ENCODE assay signal across 9 cellular contexts in genomic region chr1:205668951-205669340, GRCh38. TPM values are rescaled to one million over a fixed set of nuclear protein-coding genes. Genes with fewer than 3 reads are reported as not detected.
DNase-seq lines count a peak whose midpoint lies in the region; ATAC-seq and TF ChIP-seq lines count a peak whose summit lies in the region.
"Had no signal": no experiment of that assay in that cellular context is flagged by ENCODE, and none has a peak within 500 bp of the region (broad histone marks: within the 10 kb centered on the region; RNA-seq: fewer than 3 reads in every experiment).

No MANE protein-coding gene starts in this region.

- H3K4me1 ChIP-seq in sigmoid colon = no peaks in the 10 kb centered on the region

- H3K9me3 Mint-ChIP-seq in stimulated activated naive B cell treated with anti-CD40 and anti-IgM and Interleukin-4, amounts not matched to agents 10 μg/mL and 1 μg/mL and 100 μg/mL, for 72 hours = no peaks in the 10 kb centered on the region
- H3K9me3 Mint-ChIP-seq in MCF 10A (ENCODE audit: unreplicated experiment) = no peaks in the 10 kb centered on the region
- H3K9me3 Mint-ChIP-seq: naive thymus-derived CD8-positive, alpha-beta T cell had no signal

- H3K27ac Mint-ChIP-seq in stimulated activated naive B cell treated with anti-CD40 and anti-IgM and Interleukin-4, amounts not matched to agents 10 μg/mL and 1 μg/mL and 100 μg/mL, for 72 hours = peak overlapping the region; percentile 95
- H3K27ac Mint-ChIP-seq in MCF 10A (ENCODE audit: low read depth, unreplicated experiment) = no peak overlapping the region

- TF ChIP-seq EP300 in sigmoid colon (IDR thresholded peaks at IDR 0.05) = no peak

- H3K27ac ChIP-seq in dorsolateral prefrontal cortex = peak overlapping the region in 57 of 59 donors; percentile 49 to 100 (median 91)
- no peak overlapping the region for H3K27ac ChIP-seq in sigmoid colon

- no peaks in the 10 kb centered on the region for H3K9me3 ChIP-seq in sigmoid colon

- 61 to 72% methylated on average over 5 of the region's 5 CpGs for WGBS in sigmoid colon, 2 donors

- BruUV-seq in MCF 10A (replicated peaks; lab: Mats Ljungman, UMichigan) = no TSS peak

- CTCF ChIA-PET in MCF 10A (lab: Yijun Ruan, JAX) = interaction anchor here (0.5 to 13.9 kb wide), 11 partner anchors 9 to 1513 kb away, joined by 3 to 592 read pairs (median 4); no protein-coding TSS in a partner anchor

- no peaks in the 10 kb centered on the region for H3K36me3 ChIP-seq in sigmoid colon

- intact Hi-C loops in dorsolateral prefrontal cortex (cut with DNase I) (loop anchor here in 1 of 2 donors (10.0 kb wide), 1 partner anchor 306 kb away; no protein-coding TSS in a partner anchor), MCF 10A (cut with micrococcal nuclease) (no loop called here), sigmoid colon (cut with DNase I) (no loop called here)

- no peak for TF ChIP-seq POLR2A in sigmoid colon (IDR thresholded peaks at IDR 0.05)

- H3K4me1 Mint-ChIP-seq in stimulated activated naive B cell treated with anti-CD40 and anti-IgM and Interleukin-4, amounts not matched to agents 10 μg/mL and 1 μg/mL and 100 μg/mL, for 72 hours = peaks cover 64 to 93% of the 10 kb centered on the region in 2 donors
- H3K4me1 Mint-ChIP-seq in MCF 10A (ENCODE audit: insufficient read depth, unreplicated experiment) = peaks cover 28% of the 10 kb centered on the region

- H3K4me3 Mint-ChIP-seq in stimulated activated naive B cell treated with anti-CD40 and anti-IgM and Interleukin-4, amounts not matched to agents 10 μg/mL and 1 μg/mL and 100 μg/mL, for 72 hours = peak overlapping the region; percentile 55 to 79
- H3K4me3 Mint-ChIP-seq in MCF 10A (ENCODE audit: unreplicated experiment) = no peak overlapping the region

- POLR2A ChIA-PET in MCF 10A (lab: Yijun Ruan, JAX) = interaction anchor here (0.8 to 1.6 kb wide), 3 partner anchors 20 to 42 kb away, joined by 3 to 5 read pairs (median 4); no protein-coding TSS in a partner anchor

- ATAC-seq in HG03432 (IDR thresholded peaks at IDR 0.05; ENCODE audit: unreplicated experiment) (peak; percentile 28), GM21619 (IDR thresholded peaks at IDR 0.05; ENCODE audit: unreplicated experiment) (no peak)
- peak; percentile 70 to 71 for ATAC-seq in stimulated activated naive B cell treated with anti-CD40 and anti-IgM and Interleukin-4, amounts not matched to agents 10 μg/mL and 1 μg/mL and 100 μg/mL, for 72 hours (replicated peaks)

- peak; percentile 58 for DNase-seq in GM19238 (ENCODE audit: insufficient read length, low spot score)
- DNase-seq in dorsolateral prefrontal cortex = no peak
- DNase-seq in stimulated activated naive B cell treated with anti-CD40 and anti-IgM and Interleukin-4, amounts not matched to agents 10 μg/mL and 1 μg/mL and 100 μg/mL, for 72 hours = peak; percentile 73
- no peak for DNase-seq in stimulated activated CD4-positive, alpha-beta T cell treated with anti-CD3 and anti-CD28 coated beads, Interleukin-12 subunit alpha, Interleukin-12 subunit beta, amount 100 ng/mL, for 4 hours
- DNase-seq in MCF 10A (ENCODE audit: unreplicated experiment) = no peak
- no peak for DNase-seq in sigmoid colon
- DNase-seq: naive thymus-derived CD8-positive, alpha-beta T cell had no signal

- H3K27me3 Mint-ChIP-seq in stimulated activated naive B cell treated with anti-CD40 and anti-IgM and Interleukin-4, amounts not matched to agents 10 μg/mL and 1 μg/mL and 100 μg/mL, for 72 hours = no peaks in the 10 kb centered on the region
- no peaks in the 10 kb centered on the region for H3K27me3 Mint-ChIP-seq in MCF 10A (ENCODE audit: insufficient read depth, unreplicated experiment)

- H3K27me3 ChIP-seq in dorsolateral prefrontal cortex = no peaks in the 10 kb centered on the region
- H3K27me3 ChIP-seq in sigmoid colon = peaks cover 0 to 26% (median 4%) of the 10 kb centered on the region in 3 donors

- H3K36me3 Mint-ChIP-seq in stimulated activated naive B cell treated with anti-CD40 and anti-IgM and Interleukin-4, amounts not matched to agents 10 μg/mL and 1 μg/mL and 100 μg/mL, for 72 hours = peaks cover 0 to 3% of the 10 kb centered on the region in 2 donors
- peaks cover 7% of the 10 kb centered on the region for H3K36me3 Mint-ChIP-seq in MCF 10A (ENCODE audit: insufficient read depth, unreplicated experiment)
- H3K36me3 Mint-ChIP-seq: naive thymus-derived CD8-positive, alpha-beta T cell had no signal

- peak overlapping the region in 31 of 59 donors; percentile 0 to 64 (median 40) for H3K4me3 ChIP-seq in dorsolateral prefrontal cortex
- H3K4me3 ChIP-seq in sigmoid colon = no peak overlapping the region

- TF ChIP-seq CTCF in dorsolateral prefrontal cortex (IDR thresholded peaks at IDR 0.05 in 54 of 56, conservative IDR thresholded peaks at IDR 0.05 in 2 of 56; ENCODE audit: low read depth in 1 of 56, partially characterized antibody in 56 of 56) (peak in 4 of 56 donors; percentile 4 to 21 (median 16)), MCF 10A (IDR thresholded peaks at IDR 0.05; ENCODE audit: unreplicated experiment) (no peak), sigmoid colon (IDR thresholded peaks at IDR 0.05) (no peak)

RNA-seq across cellular contexts. Expression of gene SLC45A3, which starts 11.4 kb away (rescaled TPM):
- total RNA-seq in dorsolateral prefrontal cortex (10 to 100 TPM in 88 of 120 experiments, 1 to 10 TPM in 32; 2.2 to 82.8 (median 15.0) TPM), MCF 10A (2022) (3.1 and 5.3 TPM in 2 replicates), sigmoid colon (1 to 10 TPM in 1 of 4 donors, under 1 TPM in 3; 0.68 to 2.2 (median 0.77) TPM)
- 10 to 100 TPM in 1 of 3 donors, 1 to 10 TPM in 2; 2.5 to 15.2 (median 3.6) TPM for polyA plus RNA-seq in sigmoid colon
- polyA plus RNA-seq: naive thymus-derived CD8-positive, alpha-beta T cell had no signal

RNA-seq across cellular contexts. Expression of gene ELK4, which starts 37.1 kb away (rescaled TPM):
- total RNA-seq in dorsolateral prefrontal cortex (10 to 100 TPM; 27.6 to 72.4 (median 41.6) TPM), MCF 10A (2022) (101 and 109 TPM in 2 replicates), sigmoid colon (10 to 100 TPM; 18.6 to 21.0 (median 20.1) TPM)
- polyA plus RNA-seq in sigmoid colon = 10 to 100 TPM in 1 of 3 donors, 1 to 10 TPM in 2; 2.4 to 10.3 (median 3.9) TPM

Comparison
In these comparisons a context has a peak if more than half of its experiments do, and no peak if none do; other contexts are left out.
1. DNase-seq: peak in GM19238 (single experiment) and stimulated activated naive B cell treated with anti-CD40 and anti-IgM and Interleukin-4, amounts not matched to agents 10 μg/mL and 1 μg/mL and 100 μg/mL, for 72 hours (single experiment); none in dorsolateral prefrontal cortex (0 of 10), stimulated activated CD4-positive, alpha-beta T cell treated with anti-CD3 and anti-CD28 coated beads, Interleukin-12 subunit alpha, Interleukin-12 subunit beta, amount 100 ng/mL, for 4 hours (single experiment), MCF 10A (single experiment) and sigmoid colon (single experiment).
2. H3K27ac ChIP-seq: peak in dorsolateral prefrontal cortex (57 of 59); none in sigmoid colon (0 of 4).
3. H3K4me3 ChIP-seq: peak in dorsolateral prefrontal cortex (31 of 59); none in sigmoid colon (0 of 4).